In genomic region chr22:28799125-28799833, GRCh38 we compare ENCODE assay signal across 8 cellular contexts. TPM values are rescaled to one million over a fixed set of nuclear protein-coding genes. Genes with fewer than 3 reads are reported as not detected.
DNase-seq lines count a peak whose midpoint lies in the region; ATAC-seq and TF ChIP-seq lines count a peak whose summit lies in the region.

No MANE protein-coding gene starts in this region.

- no peak for ATAC-seq in naive thymus-derived CD8-positive, alpha-beta T cell
- ATAC-seq in GM19023 (IDR thresholded peaks at IDR 0.05; ENCODE audit: unreplicated experiment) (no peak), GM18909 (IDR thresholded peaks at IDR 0.05; ENCODE audit: poor library complexity, unreplicated experiment) (no peak)

- H3K27me3 ChIP-seq in esophagus squamous epithelium: no peaks in the 10 kb centered on the region

- peak overlapping the region; percentile 88 to 99 (median 94) for H3K4me3 Mint-ChIP-seq in naive thymus-derived CD8-positive, alpha-beta T cell

- peaks cover 19 to 43% (median 21%) of the 10 kb centered on the region in 3 donors for H3K36me3 ChIP-seq in esophagus squamous epithelium

- H3K27ac ChIP-seq in esophagus squamous epithelium: peak overlapping the region; percentile 95 to 100 (median 100)

- H3K9me3 ChIP-seq in esophagus squamous epithelium: no peaks in the 10 kb centered on the region

- peak overlapping the region; percentile 67 to 100 (median 92) for H3K4me3 ChIP-seq in esophagus squamous epithelium

- peak overlapping the region; percentile 96 to 100 (median 98) for H3K27ac Mint-ChIP-seq in naive thymus-derived CD8-positive, alpha-beta T cell

- WGBS in esophagus squamous epithelium, 2 donors: 2% methylated on average over 7 of the region's 7 CpGs

- POLR2A ChIA-PET in naive thymus-derived CD8-positive, alpha-beta T cell (lab: Charles Lee): interaction anchor here (0.6 to 5.9 kb wide), 12 partner anchors 8 to 471 kb away, joined by 3 to 117 read pairs (median 8); partner anchors contain the start of genes CCDC117, CHEK2 and HSCB

- no peaks in the 10 kb centered on the region for H3K9me3 Mint-ChIP-seq in naive thymus-derived CD8-positive, alpha-beta T cell

- no peak for TF ChIP-seq CTCF in esophagus squamous epithelium (IDR thresholded peaks at IDR 0.05)

- DNase-seq in NCI-H446 (lab: John Stamatoyannopoulos, UW): peak; percentile 14 to 28
- DNase-seq in NCI-H446 treated with DMSO at 0.1 percent for 48 hours (lab: John Stamatoyannopoulos, UW): no peak
- peak; percentile 78 for DNase-seq in LoVo (ENCODE audit: low spot score)
- peak; percentile 32 to 43 for DNase-seq in activated CD4-positive, alpha-beta T cell treated with anti-CD3 and anti-CD28 coated beads, Interleukin-2, amount 50 U/mL, for 48 hours
- no peak for DNase-seq in esophagus squamous epithelium (lab: John Stamatoyannopoulos, UW)
- no peak for DNase-seq in naive thymus-derived CD8-positive, alpha-beta T cell

- peaks cover 20 to 81% (median 39%) of the 10 kb centered on the region in 3 donors for H3K4me1 ChIP-seq in esophagus squamous epithelium

- H3K27me3 Mint-ChIP-seq in naive thymus-derived CD8-positive, alpha-beta T cell: no peaks in the 10 kb centered on the region

- peaks cover 0 to 58% (median 20%) of the 10 kb centered on the region in 3 donors for H3K36me3 Mint-ChIP-seq in naive thymus-derived CD8-positive, alpha-beta T cell

- peaks cover 29 to 77% (median 60%) of the 10 kb centered on the region in 4 donors for H3K4me1 Mint-ChIP-seq in naive thymus-derived CD8-positive, alpha-beta T cell

- intact Hi-C loops in esophagus squamous epithelium (cut with DNase I): no loop called here

- TF ChIP-seq POLR2A in esophagus squamous epithelium (IDR thresholded peaks at IDR 0.05): peak in 3 of 4 donors; percentile 14 to 69 (median 65)

RNA-seq across cellular contexts. Expression of gene XBP1, which starts 1.1 kb away (rescaled TPM):
- 100 to 1,000 TPM; 111 to 166 (median 131) TPM for total RNA-seq in esophagus squamous epithelium
- total RNA-seq in naive thymus-derived CD8-positive, alpha-beta T cell: 10 to 100 TPM; 55.1 to 56.0 TPM
- polyA plus RNA-seq in naive thymus-derived CD8-positive, alpha-beta T cell: 100 to 1,000 TPM; 150 to 238 (median 176) TPM

RNA-seq across cellular contexts. Expression of gene CCDC117, which starts 26.8 kb away (rescaled TPM):
- 10 to 100 TPM in 3 of 4 donors, 1 to 10 TPM in 1; 9.8 to 15.4 (median 14.4) TPM for total RNA-seq in esophagus squamous epithelium
- 10 to 100 TPM; 16.6 to 17.6 TPM for total RNA-seq in naive thymus-derived CD8-positive, alpha-beta T cell
- 10 to 100 TPM in 1 of 3 donors, 1 to 10 TPM in 2; 7.2 to 11.1 (median 7.7) TPM for polyA plus RNA-seq in naive thymus-derived CD8-positive, alpha-beta T cell

RNA-seq across cellular contexts. Expression of gene HSCB, which starts 57.4 kb away (rescaled TPM):
- total RNA-seq in esophagus squamous epithelium: 10 to 100 TPM; 14.4 to 24.9 (median 16.3) TPM
- total RNA-seq in naive thymus-derived CD8-positive, alpha-beta T cell: 10 to 100 TPM; 11.7 to 12.1 TPM
- polyA plus RNA-seq in naive thymus-derived CD8-positive, alpha-beta T cell: 10 to 100 TPM in 2 of 3 donors, 1 to 10 TPM in 1; 9.1 to 11.5 (median 11.5) TPM

RNA-seq across cellular contexts. Expression of gene CHEK2, which starts 57.7 kb away (rescaled TPM):
- total RNA-seq in esophagus squamous epithelium: 10 to 100 TPM in 2 of 4 donors, 1 to 10 TPM in 2; 6.6 to 17.4 (median 11.2) TPM
- 1 to 10 TPM; 6.9 to 7.7 TPM for total RNA-seq in naive thymus-derived CD8-positive, alpha-beta T cell
- 10 to 100 TPM in 1 of 3 donors, 1 to 10 TPM in 2; 6.7 to 10.1 (median 7.9) TPM for polyA plus RNA-seq in naive thymus-derived CD8-positive, alpha-beta T cell

Comparison
In these comparisons a context has a peak if more than half of its experiments do, and no peak if none do; other contexts are left out.
1. DNase-seq: peak in NCI-H446 (2 of 2), LoVo (single experiment) and activated CD4-positive, alpha-beta T cell treated with anti-CD3 and anti-CD28 coated beads, Interleukin-2, amount 50 U/mL, for 48 hours (2 of 2); none in NCI-H446 treated with DMSO at 0.1 percent for 48 hours (single experiment), esophagus squamous epithelium (single experiment) and naive thymus-derived CD8-positive, alpha-beta T cell (0 of 10).